Comparison of ENCODE assay signal across 12 cellular contexts in genomic region chr20:45235995-45236394, GRCh38.
DNase-seq lines count a peak whose midpoint lies in the region; ATAC-seq and TF ChIP-seq lines count a peak whose summit lies in the region.
"Had no signal": no experiment of that assay in that cellular context is flagged by ENCODE, and none has a peak within 500 bp of the region (broad histone marks: within the 10 kb centered on the region; RNA-seq: fewer than 3 reads in every experiment).

No MANE protein-coding gene starts in this region.

- no peaks in the 10 kb centered on the region for H3K27me3 ChIP-seq in iPS DF 6.9 (ENCODE audit: control insufficient read depth, insufficient read depth, low read length)

- H3K9me3 ChIP-seq in iPS DF 6.9 (ENCODE audit: control insufficient read depth, insufficient read depth, low read length), result no peaks in the 10 kb centered on the region

- H3K27ac ChIP-seq in 22Rv1 (no peak overlapping the region), VCaP (no peak overlapping the region; the same call in 1 of the 2 replicates), iPS DF 6.9 (ENCODE audit: low read length) (no peak overlapping the region)
- H3K27ac ChIP-seq: heart left ventricle had no signal

- no peak overlapping the region for H3K4me3 ChIP-seq in iPS DF 6.9 (ENCODE audit: low read length)
- H3K4me3 ChIP-seq: heart left ventricle had no signal

- TF ChIP-seq CTCF in 22Rv1 (IDR thresholded peaks at IDR 0.05), result peak; percentile 67
- TF ChIP-seq CTCF in GM12874 (IDR thresholded peaks at IDR 0.05; ENCODE audit: insufficient read depth, low read depth, low read length), result peak; percentile 66
- peak; percentile 53 for TF ChIP-seq CTCF in VCaP (conservative IDR thresholded peaks at IDR 0.05)

- WGBS in iPS DF 6.9 (ENCODE audit: insufficient coverage, insufficient read length), result no CpG with 5 or more reads among the region's 4 CpGs

- H3K36me3 ChIP-seq in iPS DF 6.9 (ENCODE audit: control insufficient read depth, insufficient read depth, low read length), result no peaks in the 10 kb centered on the region
- H3K36me3 ChIP-seq: heart left ventricle had no signal

- DNase-seq in iPS DF 6.9 (ENCODE audit: low read depth, low spot score) (peak; percentile 54), NCI-H510A (lab: John Stamatoyannopoulos, UW) (no peak), AG08396 (ENCODE audit: low spot score) (no peak)
- DNase-seq in activated naive CD4-positive, alpha-beta T cell treated with Interleukin-2 at 50 U/mL for 16 hours, result no peak
- DNase-seq: activated CD4-positive, CD25-positive, alpha-beta regulatory T cell; CD4-positive, alpha-beta memory T cell; heart left ventricle; nucleus accumbens had no signal

- ATAC-seq in GM21515 (IDR thresholded peaks at IDR 0.05; ENCODE audit: unreplicated experiment), result no peak
- ATAC-seq: heart left ventricle had no signal

- H3K4me1 ChIP-seq in iPS DF 6.9 (ENCODE audit: control insufficient read depth, insufficient read depth, low read length), result no peaks in the 10 kb centered on the region
- H3K4me1 ChIP-seq: heart left ventricle had no signal
